In the genomic region with DNA sequence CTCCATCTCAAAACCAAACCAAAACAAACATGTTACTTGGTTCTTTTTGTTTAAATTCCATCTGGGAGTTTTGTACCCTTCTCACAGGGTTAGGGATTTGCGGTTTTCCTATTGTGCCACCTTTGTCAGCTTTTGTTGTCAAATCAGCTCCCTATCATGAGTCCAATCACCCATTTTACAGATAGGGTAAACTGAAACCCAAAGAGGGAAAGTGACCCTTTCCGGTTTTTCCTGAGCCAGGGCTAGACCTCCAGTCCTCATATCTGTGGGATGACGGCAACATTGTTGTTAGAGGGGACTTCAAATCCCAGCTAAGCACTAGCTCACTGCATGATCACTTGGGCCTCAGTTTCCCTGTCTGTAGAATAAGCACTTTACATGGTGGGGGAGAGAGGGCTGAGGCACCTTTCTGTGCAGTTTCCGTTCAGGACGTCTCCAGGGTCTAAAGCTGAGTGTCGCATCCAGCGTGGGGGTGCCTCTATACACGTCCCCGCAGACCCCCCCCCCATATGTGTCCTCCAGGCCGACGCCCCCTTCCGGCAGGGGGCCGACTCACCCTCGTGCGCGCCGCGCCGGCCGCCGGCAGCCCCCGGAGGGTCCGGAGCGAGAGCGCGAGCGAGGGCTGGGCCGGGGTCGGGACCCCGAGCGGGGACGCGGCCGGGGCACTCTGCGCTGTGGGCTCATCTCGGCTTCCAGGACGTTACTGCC, we compare ENCODE assay signal across 10 cellular contexts. TPM values are rescaled to one million over a fixed set of nuclear protein-coding genes. Genes with fewer than 3 reads are reported as not detected.
DNase-seq lines count a peak whose midpoint lies in the region; ATAC-seq and TF ChIP-seq lines count a peak whose summit lies in the region.
"Had no signal": no experiment of that assay in that cellular context is flagged by ENCODE, and none has a peak within 500 bp of the region (broad histone marks: within the 10 kb centered on the region; RNA-seq: fewer than 3 reads in every experiment).

No MANE protein-coding gene starts in this region.

- TF ChIP-seq EP300 in suprapubic skin (IDR thresholded peaks at IDR 0.05) = no peak

- peaks cover 8% of the 10 kb centered on the region for H3K27me3 ChIP-seq in iPS-15b (ENCODE audit: control insufficient read depth, insufficient read depth, low read length)
- peaks cover 14% of the 10 kb centered on the region for H3K27me3 ChIP-seq in suprapubic skin

- no peaks in the 10 kb centered on the region for H3K4me1 ChIP-seq in iPS-15b (ENCODE audit: control insufficient read depth, insufficient read depth, low read length)
- H3K4me1 ChIP-seq in suprapubic skin = peaks cover 25% of the 10 kb centered on the region

- no peak for ATAC-seq in GM19452 (IDR thresholded peaks at IDR 0.05; ENCODE audit: unreplicated experiment)

- no peak for TF ChIP-seq POLR2A in suprapubic skin (IDR thresholded peaks at IDR 0.05)

- WGBS in suprapubic skin = 88% methylated on average over 3 of the region's 37 CpGs

- H3K36me3 ChIP-seq in iPS-15b (ENCODE audit: control insufficient read depth, insufficient read depth, low read length) = no peaks in the 10 kb centered on the region
- H3K36me3 ChIP-seq in suprapubic skin = no peaks in the 10 kb centered on the region

- H3K4me3 ChIP-seq in iPS-15b (ENCODE audit: low read depth, low read length) (peak overlapping the region; percentile 51), suprapubic skin (peak overlapping the region; percentile 43)
- H3K4me3 ChIP-seq: mucosa of descending colon had no signal

- no peaks in the 10 kb centered on the region for H3K9me3 ChIP-seq in iPS-15b (ENCODE audit: control insufficient read depth, insufficient read depth, low read length)
- H3K9me3 ChIP-seq in suprapubic skin = no peaks in the 10 kb centered on the region
- H3K9me3 ChIP-seq: mucosa of descending colon had no signal

- no peak for TF ChIP-seq CTCF in suprapubic skin (IDR thresholded peaks at IDR 0.05)

- peak overlapping the region; percentile 60 for H3K9ac ChIP-seq in iPS-15b (ENCODE audit: low read depth, low read length)

- no peak overlapping the region for H3K27ac ChIP-seq in suprapubic skin
- H3K27ac ChIP-seq: C4-2B had no signal

- DNase-seq in activated CD4-positive, alpha-beta T cell treated with anti-CD3 and anti-CD28 coated beads for 48 hours = peak; percentile 12
- no peak for DNase-seq in activated CD4-positive, alpha-beta T cell treated with anti-CD3 and anti-CD28 coated beads for 4 hours
- DNase-seq in activated naive CD4-positive, alpha-beta T cell treated with anti-CD3 and anti-CD28 coated beads, Interleukin-2, amount 50 U/mL, for 16 hours = peak; percentile 21
- DNase-seq in suprapubic skin (ENCODE audit: low spot score in 2 of 2) (no peak), NCI-H226 (no peak)
- DNase-seq in stimulated activated CD4-positive, alpha-beta T cell treated with anti-CD3 and anti-CD28 coated beads, Interleukin-4, amount 100 ng/mL, for 1 hour = no peak

RNA-seq across cellular contexts. Expression of gene CCDC194, which starts 3.9 kb away (rescaled TPM):
- not detected for total RNA-seq in suprapubic skin

RNA-seq across cellular contexts. Expression of gene PLVAP, which starts 13.0 kb away (rescaled TPM):
- total RNA-seq in suprapubic skin = 10 to 100 TPM; 25.5 to 83.1 (median 26.6) TPM

RNA-seq across cellular contexts. Expression of gene BST2, which starts 15.3 kb away (rescaled TPM):
- total RNA-seq in suprapubic skin = 10 to 100 TPM in 2 of 4 donors, 1 to 10 TPM in 2; 6.6 to 19.7 (median 10.5) TPM

RNA-seq across cellular contexts. Expression of gene MVB12A, which starts 29.7 kb away (rescaled TPM):
- 10 to 100 TPM; 44.2 to 71.3 (median 60.5) TPM for total RNA-seq in suprapubic skin

RNA-seq across cellular contexts. Expression of gene GTPBP3, which starts 52.8 kb away (rescaled TPM):
- 10 to 100 TPM; 18.7 to 29.0 (median 25.2) TPM for total RNA-seq in suprapubic skin

Comparison
In these comparisons a context has a peak if more than half of its experiments do, and no peak if none do; other contexts are left out.
1. DNase-seq: peak in activated CD4-positive, alpha-beta T cell treated with anti-CD3 and anti-CD28 coated beads for 48 hours (single experiment) and activated naive CD4-positive, alpha-beta T cell treated with anti-CD3 and anti-CD28 coated beads, Interleukin-2, amount 50 U/mL, for 16 hours (single experiment); none in activated CD4-positive, alpha-beta T cell treated with anti-CD3 and anti-CD28 coated beads for 4 hours (0 of 2), suprapubic skin (0 of 2), stimulated activated CD4-positive, alpha-beta T cell treated with anti-CD3 and anti-CD28 coated beads, Interleukin-4, amount 100 ng/mL, for 1 hour (single experiment) and NCI-H226 (single experiment).